ENCODE assay signal across 9 cellular contexts in the genomic region with DNA sequence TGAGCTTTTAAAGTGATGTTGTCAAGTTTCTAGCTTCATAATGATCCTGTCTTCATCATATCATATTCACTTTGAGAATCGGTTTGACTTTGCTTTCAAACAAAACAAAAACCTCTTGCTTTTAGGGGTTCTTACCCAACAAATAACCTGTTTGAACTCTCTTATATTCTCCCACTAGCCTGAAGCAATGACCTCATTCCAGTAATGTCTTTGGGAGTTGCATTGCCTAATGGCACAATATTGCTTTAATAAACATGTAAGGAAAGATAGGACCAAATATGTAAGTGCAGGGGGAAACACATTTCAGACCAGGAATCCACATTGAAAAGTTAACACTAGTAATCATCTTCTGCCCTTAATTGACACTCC. TPM values are rescaled to one million over a fixed set of nuclear protein-coding genes. Genes with fewer than 3 reads are reported as not detected.
DNase-seq lines count a peak whose midpoint lies in the region; ATAC-seq, FAIRE-seq and TF ChIP-seq lines count a peak whose summit lies in the region.
"Had no signal": no experiment of that assay in that cellular context is flagged by ENCODE, and none has a peak within 500 bp of the region (broad histone marks: within the 10 kb centered on the region; RNA-seq: fewer than 3 reads in every experiment).

No MANE protein-coding gene starts in this region.

- ATAC-seq in heart right ventricle (no peak), Right ventricle myocardium superior (ENCODE audit: poor library complexity) (no peak), right lobe of liver (no peak), upper lobe of right lung (no peak), GM18519 (IDR thresholded peaks at IDR 0.05; ENCODE audit: low FRiP score, unreplicated experiment) (no peak), GM18520 (IDR thresholded peaks at IDR 0.05; ENCODE audit: unreplicated experiment) (no peak)

- H3K9ac ChIP-seq in astrocyte (ENCODE audit: low read length), result peak overlapping the region; percentile 87

- no peaks in the 10 kb centered on the region for H3K36me3 Mint-ChIP-seq in astrocyte (ENCODE audit: low read depth, unreplicated experiment)

- H3K4me3 ChIP-seq in heart right ventricle, result peak overlapping the region in 9 of 10 donors; percentile 76 to 93 (median 80)
- H3K4me3 ChIP-seq in astrocyte (ENCODE audit: insufficient read depth, low read depth, low read length), result peak overlapping the region; percentile 90
- peak overlapping the region; percentile 63 to 72 (median 67) for H3K4me3 ChIP-seq in right lobe of liver
- peak overlapping the region; percentile 78 for H3K4me3 ChIP-seq in upper lobe of right lung

- H3K27me3 ChIP-seq in heart right ventricle (no peaks in the 10 kb centered on the region), astrocyte (ENCODE audit: insufficient read depth, low read length) (no peaks in the 10 kb centered on the region), right lobe of liver (no peaks in the 10 kb centered on the region), upper lobe of right lung (no peaks in the 10 kb centered on the region)

- TF ChIP-seq CTCF in heart right ventricle (IDR thresholded peaks at IDR 0.05) (no peak), astrocyte (IDR thresholded peaks at IDR 0.05; ENCODE audit: insufficient read depth, low read depth, low read length) (no peak), right lobe of liver (IDR thresholded peaks at IDR 0.05) (no peak), upper lobe of right lung (IDR thresholded peaks at IDR 0.05) (no peak)

- FAIRE-seq in astrocyte (lab: Jason Lieb, UNC), result no peak

- peak overlapping the region; percentile 90 for H3K4me2 ChIP-seq in astrocyte (ENCODE audit: low read length)

- H3K4me1 Mint-ChIP-seq in astrocyte (ENCODE audit: low read depth, unreplicated experiment), result peaks cover 31% of the 10 kb centered on the region

- no peaks in the 10 kb centered on the region for H4K20me1 ChIP-seq in astrocyte (ENCODE audit: insufficient read depth, low read length)

- no peaks in the 10 kb centered on the region for H3K27me3 Mint-ChIP-seq in astrocyte (ENCODE audit: low read depth, unreplicated experiment)

- H3K9me3 Mint-ChIP-seq in astrocyte (ENCODE audit: unreplicated experiment), result no peaks in the 10 kb centered on the region

- H3K27ac Mint-ChIP-seq in astrocyte (ENCODE audit: unreplicated experiment), result peak overlapping the region; percentile 97

- H3K36me3 ChIP-seq in heart right ventricle (no peaks in the 10 kb centered on the region), astrocyte (ENCODE audit: insufficient read depth, low read length) (no peaks in the 10 kb centered on the region), right lobe of liver (no peaks in the 10 kb centered on the region), upper lobe of right lung (no peaks in the 10 kb centered on the region)

- no peaks in the 10 kb centered on the region for H3K9me3 ChIP-seq in heart right ventricle
- no peaks in the 10 kb centered on the region for H3K9me3 ChIP-seq in astrocyte (ENCODE audit: insufficient read depth, low read depth, low read length)
- H3K9me3 ChIP-seq in right lobe of liver, result no peaks in the 10 kb centered on the region
- no peaks in the 10 kb centered on the region for H3K9me3 ChIP-seq in upper lobe of right lung

- 54 to 59% methylated on average over 1 of the region's 1 CpG for WGBS in heart right ventricle, 2 donors
- 8% methylated on average over 1 of the region's 1 CpG for WGBS in right lobe of liver (ENCODE audit: insufficient coverage, low coverage, low lambda C conversion rate, missing lambda C conversion rate)

- TF ChIP-seq POLR2A in right lobe of liver (IDR thresholded peaks at IDR 0.05), result no peak

- intact Hi-C loops in heart right ventricle (cut with DNase I) (loop anchor here in 3 of 10 donors (2.0 kb wide), 2 partner anchors 27 to 67 kb away; partner anchors contain the start of genes C12orf60 (in 3 of the 3), WBP11 (in 3 of the 3) and ART4 (in 1 of the 3)), Right ventricle myocardium superior (cut with DNase I) (loop anchor here (10.0 kb wide), 1 partner anchor 59 kb away; no protein-coding TSS in a partner anchor), right lobe of liver (cut with DNase I) (no loop called here), upper lobe of right lung (cut with DNase I) (no loop called here)

- H3K4me3 Mint-ChIP-seq in astrocyte (ENCODE audit: unreplicated experiment), result peak overlapping the region; percentile 93

- H2AFZ ChIP-seq in astrocyte (ENCODE audit: low read depth, low read length), result peak overlapping the region; percentile 3

- peaks cover 0 to 42% (median 10%) of the 10 kb centered on the region in 9 donors for H3K4me1 ChIP-seq in heart right ventricle
- peaks cover 10% of the 10 kb centered on the region for H3K4me1 ChIP-seq in astrocyte (ENCODE audit: insufficient read depth, low read length)
- peaks cover 0 to 25% (median 2%) of the 10 kb centered on the region in 4 donors for H3K4me1 ChIP-seq in right lobe of liver
- peaks cover 19% of the 10 kb centered on the region for H3K4me1 ChIP-seq in upper lobe of right lung

- DNase-seq in heart right ventricle, result no peak
- DNase-seq in Right ventricle myocardium superior, result no peak
- peak; percentile 33 for DNase-seq in astrocyte (ENCODE audit: low read depth)
- DNase-seq in right lobe of liver, result no peak
- no peak for DNase-seq in upper lobe of right lung
- DNase-seq in HK-2 (ENCODE audit: unreplicated experiment), result no peak
- DNase-seq: NCI-H2081 treated with DMSO at 0.1 percent for 48 hours had no signal

- H3K27ac ChIP-seq in heart right ventricle (peak overlapping the region in 9 of 10 donors; percentile 82 to 97 (median 94)), astrocyte (ENCODE audit: low read depth, low read length) (peak overlapping the region; percentile 80), right lobe of liver (peak overlapping the region; percentile 83 to 94 (median 84)), upper lobe of right lung (peak overlapping the region; percentile 97)

- peaks cover 12% of the 10 kb centered on the region for H3K79me2 ChIP-seq in astrocyte (ENCODE audit: insufficient read depth, low read length)

RNA-seq across cellular contexts. Expression of gene WBP11, which starts 27.6 kb away (rescaled TPM):
- total RNA-seq in heart right ventricle (10 to 100 TPM; 47.6 to 62.3 (median 56.0) TPM), Right ventricle myocardium superior (45.7 TPM), astrocyte (67.1 and 72.1 TPM in 2 replicates), right lobe of liver (10 to 100 TPM in 4 of 6 experiments, 1 to 10 TPM in 2; 8.6 to 24.9 (median 16.9) TPM), upper lobe of right lung (49.3 TPM)
- 10 to 100 TPM; 11.9 to 27.6 TPM for polyA plus RNA-seq in heart right ventricle

RNA-seq across cellular contexts. Expression of gene C12orf60, which starts 27.8 kb away (rescaled TPM):
- total RNA-seq in heart right ventricle (1 to 10 TPM; 1.2 to 5.8 (median 3.7) TPM), Right ventricle myocardium superior (1.6 TPM), astrocyte (1.7 and 2.0 TPM in 2 replicates), right lobe of liver (under 1 TPM; 0.37 to 0.91 (median 0.74) TPM), upper lobe of right lung (0.17 TPM)
- polyA plus RNA-seq in heart right ventricle, result 1 to 10 TPM; 3.4 to 5.5 TPM

RNA-seq across cellular contexts. Expression of gene SMCO3, which starts 38.3 kb away (rescaled TPM):
- total RNA-seq in heart right ventricle (under 1 TPM in 5 of 10 donors, not detected in 5; 0.10 to 0.24 (median 0.12) TPM), Right ventricle myocardium superior (not detected), astrocyte (0.57 and 0.84 TPM in 2 replicates), right lobe of liver (under 1 TPM in 5 of 6 experiments, not detected in 1; 0.24 to 0.68 (median 0.40) TPM), upper lobe of right lung (1.9 TPM)
- 1 to 10 TPM in 1 of 2 donors, under 1 TPM in 1; 0.14 to 1.3 TPM for polyA plus RNA-seq in heart right ventricle
